In the genomic region with DNA sequence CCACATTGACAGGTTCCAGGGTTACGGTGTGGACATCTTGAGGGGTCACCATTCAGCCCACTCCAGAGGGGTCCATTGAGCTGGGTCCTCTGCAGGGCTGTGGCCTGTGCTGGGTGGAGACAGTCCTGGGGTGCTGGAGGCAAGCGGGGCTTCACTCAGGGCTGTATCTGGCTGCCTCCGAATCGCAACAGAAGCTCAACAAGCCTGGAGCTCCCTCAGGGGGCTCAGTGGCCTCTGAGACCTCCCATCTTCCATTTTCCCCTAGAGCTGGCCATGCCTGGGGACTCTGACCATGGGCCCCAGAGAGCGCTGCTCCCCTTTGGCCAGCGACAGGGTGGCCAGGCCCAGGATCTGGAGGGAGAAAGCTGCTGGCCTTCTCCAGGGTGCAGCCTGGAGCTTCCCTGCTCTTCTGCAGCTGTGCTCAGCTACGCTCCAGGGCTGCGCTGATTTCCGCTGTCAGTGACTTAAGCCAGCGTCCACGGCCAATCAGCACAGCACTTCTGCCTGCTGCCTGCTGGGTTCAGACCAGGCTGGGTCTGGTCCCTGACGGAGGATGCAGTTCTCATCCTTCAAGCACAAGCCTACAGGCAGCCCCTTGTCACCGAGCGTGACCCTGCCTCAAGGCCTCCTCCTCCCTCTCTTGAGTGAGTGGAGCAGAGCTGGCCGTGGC, we compare ENCODE assay signal across 12 cellular contexts. TPM values are rescaled to one million over a fixed set of nuclear protein-coding genes. Genes with fewer than 3 reads are reported as not detected.
A peak's percentile ranks its signal among the peaks of the same experiment; 100 is the strongest.
DNase-seq lines count a peak whose midpoint lies in the region; ATAC-seq, FAIRE-seq and TF ChIP-seq lines count a peak whose summit lies in the region.
"Had no signal": no experiment of that assay in that cellular context is flagged by ENCODE, and none has a peak within 500 bp of the region (broad histone marks: within the 10 kb centered on the region; RNA-seq: fewer than 3 reads in every experiment).

No MANE protein-coding gene starts in this region.

- peaks cover 5% of the 10 kb centered on the region for H3K4me1 Mint-ChIP-seq in activated CD8-positive, alpha-beta T cell treated with anti-CD3 and anti-CD28 coated beads, Interleukin-2, amount 10 ng/mL, durations not matched to agents 7 days and 5 days (ENCODE audit: low read depth)

- H3K36me3 ChIP-seq in kidney (ENCODE audit: control insufficient read depth in 1 of 2, insufficient read depth in 2 of 2, low read length in 2 of 2) (no peaks in the 10 kb centered on the region), transverse colon (no peaks in the 10 kb centered on the region)

- no peak overlapping the region for H3K4me3 ChIP-seq in astrocyte of the spinal cord (ENCODE audit: low read depth, low read length)
- no peak overlapping the region for H3K4me3 ChIP-seq in kidney (ENCODE audit: low read length in 2 of 2)
- no peak overlapping the region for H3K4me3 ChIP-seq in transverse colon
- H3K4me3 ChIP-seq: A549 had no signal

- H3K9ac ChIP-seq in kidney (ENCODE audit: low read length in 2 of 2): no peak overlapping the region

- DNase-seq in NCI-H146 (lab: John Stamatoyannopoulos, UW) (peak; percentile 36), NCI-H146 treated with DMSO at 0.1 percent for 48 hours (lab: John Stamatoyannopoulos, UW; ENCODE audit: unreplicated experiment) (no peak), astrocyte of the spinal cord (ENCODE audit: low read depth, low spot score) (peak; percentile 65), kidney (peak; percentile 84), transverse colon (no peak), HK-2 (ENCODE audit: unreplicated experiment) (no peak), NCI-H187 treated with DMSO at 0.1 percent for 48 hours (lab: John Stamatoyannopoulos, UW) (no peak)
- no peak for DNase-seq in activated CD8-positive, alpha-beta T cell treated with anti-CD3 and anti-CD28 coated beads, Interleukin-2, amount 10 ng/mL, durations not matched to agents 7 days and 5 days
- DNase-seq: NCI-H226 had no signal

- no peaks in the 10 kb centered on the region for H3K9me3 Mint-ChIP-seq in activated CD8-positive, alpha-beta T cell treated with anti-CD3 and anti-CD28 coated beads, Interleukin-2, amount 10 ng/mL, durations not matched to agents 7 days and 5 days (ENCODE audit: insufficient read depth)

- no peaks in the 10 kb centered on the region for H3K36me3 Mint-ChIP-seq in activated CD8-positive, alpha-beta T cell treated with anti-CD3 and anti-CD28 coated beads, Interleukin-2, amount 10 ng/mL, durations not matched to agents 7 days and 5 days (ENCODE audit: low read depth)

- POLR2A ChIA-PET in activated CD8-positive, alpha-beta T cell treated with anti-CD3 and anti-CD28 coated beads, Interleukin-2, amount 10 ng/mL, durations not matched to agents 7 days and 5 days (lab: Charles Lee): no interaction called here

- intact Hi-C loops in kidney (cut with DNase I): no loop called here
- intact Hi-C loops in transverse colon (cut with DNase I; ENCODE audit: low total_unique reads): no loop called here

- no peak overlapping the region for H3K4me3 Mint-ChIP-seq in activated CD8-positive, alpha-beta T cell treated with anti-CD3 and anti-CD28 coated beads, Interleukin-2, amount 10 ng/mL, durations not matched to agents 7 days and 5 days
- H3K4me3 Mint-ChIP-seq: nephron had no signal

- H3K4me1 ChIP-seq in kidney (ENCODE audit: control insufficient read depth in 1 of 2, insufficient read depth in 1 of 2, low read depth in 1 of 2, low read length in 2 of 2) (peaks cover 8 to 16% of the 10 kb centered on the region in 2 donors), transverse colon (peaks cover 3 to 38% (median 12%) of the 10 kb centered on the region in 4 donors)
- H3K4me1 ChIP-seq: A549 had no signal

- no peak for TF ChIP-seq POLR2A in transverse colon (IDR thresholded peaks at IDR 0.05)

- no peak for TF ChIP-seq EP300 in transverse colon (IDR thresholded peaks at IDR 0.05; ENCODE audit: low read depth)

- TF ChIP-seq CTCF in astrocyte of the spinal cord (IDR thresholded peaks at IDR 0.05; ENCODE audit: low read depth, low read length) (no peak), kidney (IDR thresholded peaks at IDR 0.05; ENCODE audit: borderline replicate concordance, extremely low read depth, insufficient read depth) (no peak), transverse colon (IDR thresholded peaks at IDR 0.05) (no peak)

- FAIRE-seq in kidney (lab: Jason Lieb, UNC): no peak
- FAIRE-seq: A549 had no signal

- H3K27me3 Mint-ChIP-seq in activated CD8-positive, alpha-beta T cell treated with anti-CD3 and anti-CD28 coated beads, Interleukin-2, amount 10 ng/mL, durations not matched to agents 7 days and 5 days (ENCODE audit: low read depth): peaks cover 11% of the 10 kb centered on the region

- CTCF ChIA-PET in activated CD8-positive, alpha-beta T cell treated with anti-CD3 and anti-CD28 coated beads, Interleukin-2, amount 10 ng/mL, durations not matched to agents 7 days and 5 days (lab: Charles Lee): interaction anchor here (0.5 kb wide), 1 partner anchor 99 kb away, joined by 3 read pairs; no protein-coding TSS in a partner anchor

- H3K27me3 ChIP-seq in transverse colon: peaks cover 18% of the 10 kb centered on the region

- WGBS in transverse colon (ENCODE audit: low coverage in 1 of 2), 2 donors: 77 to 100% methylated on average over 1 to 15 of the region's 15 CpGs

- H3K27ac ChIP-seq in kidney (ENCODE audit: low read depth in 2 of 2, low read length in 2 of 2) (no peak overlapping the region), transverse colon (peak overlapping the region; percentile 20 to 62 (median 52))
- H3K27ac ChIP-seq: A549, VCaP had no signal

- H3K9me3 ChIP-seq in kidney (ENCODE audit: control insufficient read depth in 1 of 2, low read length in 2 of 2): no peaks in the 10 kb centered on the region
- no peaks in the 10 kb centered on the region for H3K9me3 ChIP-seq in transverse colon
- H3K9me3 ChIP-seq: A549 had no signal

- no peak for ATAC-seq in activated CD8-positive, alpha-beta T cell treated with anti-CD3 and anti-CD28 coated beads, Interleukin-2, amount 10 ng/mL, durations not matched to agents 7 days and 5 days
- ATAC-seq: A549 had no signal

- in situ Hi-C loops in astrocyte of the spinal cord (cut with HindIII; ENCODE audit: low sequenced_read_pairs) (no loop called here), transverse colon (cut with MboI; ENCODE audit: low pct_ligation_motif_present in 1 of 4, low pct_unique_long_range_greater_than_20kb in 1 of 4, low sequenced_read_pairs in 3 of 4) (no loop called here)

- no peak overlapping the region for H3K27ac Mint-ChIP-seq in activated CD8-positive, alpha-beta T cell treated with anti-CD3 and anti-CD28 coated beads, Interleukin-2, amount 10 ng/mL, durations not matched to agents 7 days and 5 days

RNA-seq across cellular contexts. Expression of a gene that starts 44.9 kb away (rescaled TPM):
- total RNA-seq in kidney (34.9 TPM), transverse colon (10 to 100 TPM in 3 of 4 donors, 1 to 10 TPM in 1; 6.8 to 32.2 (median 17.3) TPM)
- polyA plus RNA-seq in kidney (ENCODE audit: insufficient read depth, low read depth, low replicate concordance): 6.7 TPM
- total RNA-seq in activated CD8-positive, alpha-beta T cell treated with anti-CD3 and anti-CD28 coated beads, Interleukin-2, amount 10 ng/mL, durations not matched to agents 7 days and 5 days: 10 to 100 TPM; 52.9 to 66.2 TPM

Comparison
In these comparisons a context has a peak if more than half of its experiments do, and no peak if none do; other contexts are left out.
1. DNase-seq: peak in NCI-H146 (single experiment), astrocyte of the spinal cord (single experiment) and kidney (single experiment); none in NCI-H146 treated with DMSO at 0.1 percent for 48 hours (single experiment), transverse colon (single experiment), HK-2 (single experiment), NCI-H187 treated with DMSO at 0.1 percent for 48 hours (single experiment) and activated CD8-positive, alpha-beta T cell treated with anti-CD3 and anti-CD28 coated beads, Interleukin-2, amount 10 ng/mL, durations not matched to agents 7 days and 5 days (single experiment).
2. H3K27ac ChIP-seq: peak in transverse colon (4 of 4); none in kidney (0 of 2).